Comparison of ENCODE assay signal across 27 cellular contexts in the genomic region with DNA sequence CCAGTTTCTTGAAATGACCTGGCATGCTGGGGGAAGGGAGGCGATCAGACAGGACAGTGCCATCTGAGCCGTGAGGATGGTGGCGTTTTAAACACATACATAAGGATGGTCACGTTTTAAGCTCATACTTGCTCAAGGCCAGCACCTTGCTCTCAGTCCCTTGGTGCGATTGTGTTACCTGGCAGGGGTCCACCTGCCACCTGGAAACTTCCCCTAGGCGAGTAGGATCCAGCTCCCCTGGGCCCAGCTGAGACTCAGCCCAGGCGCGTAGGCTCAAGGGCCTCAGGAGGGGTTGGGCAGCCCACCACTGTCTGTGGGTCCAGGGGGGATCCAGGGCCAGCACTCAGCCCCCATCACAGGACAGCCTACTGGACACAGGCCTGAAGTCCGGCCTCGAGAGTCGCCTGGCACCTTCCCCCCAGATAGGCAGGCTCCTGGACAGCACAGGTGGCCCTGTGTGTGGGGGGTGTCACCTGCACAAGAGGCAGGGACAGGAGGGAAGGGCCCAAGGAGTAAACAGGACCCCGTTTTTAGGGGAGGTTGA.
"Had no signal": no experiment of that assay in that cellular context is flagged by ENCODE, and none has a peak within 500 bp of the region (broad histone marks: within the 10 kb centered on the region; RNA-seq: fewer than 3 reads in every experiment).

No MANE protein-coding gene starts in this region.

- H3K9me3 Mint-ChIP-seq: dendritic cell treated with granulocyte-macrophage colony-stimulating factor and Interleukin-4, amounts not matched to agents 40 ng/mL and 50 ng/mL, for 4 days; endodermal cell; immature natural killer cell; naive thymus-derived CD8-positive, alpha-beta T cell; nephron progenitor cell; stimulated activated naive B cell treated with anti-CD40 and anti-IgM and Interleukin-4, amounts not matched to agents 10 μg/mL and 1 μg/mL and 100 μg/mL, for 72 hours; stimulated activated naive CD8-positive, alpha-beta T cell treated with anti-CD3 and anti-CD28 coated beads, Interleukin-15, Interleukin-2, amounts not matched to agents 100 ng/mL and 50 ng/mL, for 24 hours had no signal

- H3K36me3 Mint-ChIP-seq: immature natural killer cell had no signal

- H3K27ac ChIP-seq: colonic mucosa, epithelial cell of prostate, esophagus muscularis mucosa, heart right ventricle, lower lobe of right lung, neutrophil, psoas muscle, right lobe of liver, vagina had no signal

- H3K27me3 ChIP-seq: colonic mucosa, neutrophil, right lobe of liver, vagina had no signal

- H3K4me3 ChIP-seq: colonic mucosa, esophagus muscularis mucosa, heart right ventricle, lower lobe of right lung, psoas muscle, right lobe of liver, vagina had no signal

- H3K36me3 ChIP-seq: colonic mucosa, heart right ventricle, lower lobe of right lung, right lobe of liver, vagina had no signal

- H3K9me3 ChIP-seq: colonic mucosa, esophagus muscularis mucosa, heart right ventricle, lower lobe of right lung, neutrophil, psoas muscle, right lobe of liver, vagina had no signal

- FAIRE-seq: small intestine had no signal

- H3K4me1 ChIP-seq: colonic mucosa, esophagus muscularis mucosa, heart right ventricle, psoas muscle, right lobe of liver, vagina had no signal

- DNase-seq: colonic mucosa; effector CD8-positive, alpha-beta T cell; endodermal cell; foreskin melanocyte; glutamatergic neuron; heart right ventricle; hippocampal formation; immature natural killer cell; islet precursor cell; kidney glomerular epithelial cell; left ventricle myocardium superior; lower lobe of right lung; naive thymus-derived CD8-positive, alpha-beta T cell; nephron progenitor cell; psoas muscle; right lobe of liver; small intestine; stimulated activated CD4-positive, alpha-beta T cell treated with anti-CD3 and anti-CD28 coated beads, Interleukin-15, amount 100 ng/mL, for 24 hours; stimulated activated CD4-positive, alpha-beta T cell treated with anti-CD3 and anti-CD28 coated beads, Interleukin-2, amount 100 ng/mL, for 48 hours; stimulated activated naive B cell treated with anti-CD40 and anti-IgM and Interleukin-4, amounts not matched to agents 10 μg/mL and 1 μg/mL and 100 μg/mL, for 72 hours; trophoblast cell had no signal

- H3K27me3 Mint-ChIP-seq: dendritic cell treated with granulocyte-macrophage colony-stimulating factor and Interleukin-4, amounts not matched to agents 40 ng/mL and 50 ng/mL, for 4 days; naive thymus-derived CD8-positive, alpha-beta T cell; stimulated activated naive B cell treated with anti-CD40 and anti-IgM and Interleukin-4, amounts not matched to agents 10 μg/mL and 1 μg/mL and 100 μg/mL, for 72 hours; stimulated activated naive CD8-positive, alpha-beta T cell treated with anti-CD3 and anti-CD28 coated beads, Interleukin-15, Interleukin-2, amounts not matched to agents 100 ng/mL and 50 ng/mL, for 24 hours had no signal

- H3K27ac Mint-ChIP-seq: dendritic cell treated with granulocyte-macrophage colony-stimulating factor and Interleukin-4, amounts not matched to agents 40 ng/mL and 50 ng/mL, for 4 days; endodermal cell; nephron progenitor cell; stimulated activated naive B cell treated with anti-CD40 and anti-IgM and Interleukin-4, amounts not matched to agents 10 μg/mL and 1 μg/mL and 100 μg/mL, for 72 hours; stimulated activated naive CD8-positive, alpha-beta T cell treated with anti-CD3 and anti-CD28 coated beads, Interleukin-15, Interleukin-2, amounts not matched to agents 100 ng/mL and 50 ng/mL, for 24 hours had no signal

- H3K4me3 Mint-ChIP-seq: dendritic cell treated with granulocyte-macrophage colony-stimulating factor and Interleukin-4, amounts not matched to agents 40 ng/mL and 50 ng/mL, for 4 days; endodermal cell; immature natural killer cell; nephron progenitor cell; stimulated activated naive B cell treated with anti-CD40 and anti-IgM and Interleukin-4, amounts not matched to agents 10 μg/mL and 1 μg/mL and 100 μg/mL, for 72 hours; stimulated activated naive CD8-positive, alpha-beta T cell treated with anti-CD3 and anti-CD28 coated beads, Interleukin-15, Interleukin-2, amounts not matched to agents 100 ng/mL and 50 ng/mL, for 24 hours had no signal

- H3K4me1 Mint-ChIP-seq: endodermal cell, nephron progenitor cell had no signal

- ATAC-seq: left ventricle myocardium superior; lower lobe of right lung; naive thymus-derived CD8-positive, alpha-beta T cell; psoas muscle; stimulated activated naive B cell treated with anti-CD40 and anti-IgM and Interleukin-4, amounts not matched to agents 10 μg/mL and 1 μg/mL and 100 μg/mL, for 72 hours had no signal
